In genomic region chr2:122858813-122859212, GRCh38 we compare ENCODE assay signal across 37 cellular contexts.
"Had no signal": no experiment of that assay in that cellular context is flagged by ENCODE, and none has a peak within 500 bp of the region (broad histone marks: within the 10 kb centered on the region; RNA-seq: fewer than 3 reads in every experiment).

No MANE protein-coding gene starts in this region.

- H3K9me3 Mint-ChIP-seq: activated naive CD4-positive, alpha-beta T cell treated with anti-CD3 and anti-CD28 coated beads, Interleukin-2, amount 50 U/mL, for 24 hours had no signal

- H3K27me3 ChIP-seq: adrenal gland, ascending aorta, body of pancreas, brain microvascular endothelial cell, breast epithelium, cardiac muscle cell had no signal

- DNase-seq: activated effector memory CD4-positive, alpha-beta T cell treated with anti-CD3 and anti-CD28 coated beads, Interleukin-2, amount 50 U/mL, for 16 hours; activated effector memory CD4-positive, alpha-beta T cell treated with Interleukin-2 at 50 U/mL for 16 hours; activated gamma-delta T cell; activated gamma-delta T cell treated with Interleukin-2 at 50 U/mL for 16 hours; activated naive CD4-positive, alpha-beta T cell; activated naive CD4-positive, alpha-beta T cell treated with anti-CD3 and anti-CD28 coated beads for 36 hours; activated naive CD4-positive, alpha-beta T cell treated with anti-CD3 and anti-CD28 coated beads, Interleukin-2, amount 10 ng/mL, durations not matched to agents 7 days and 5 days; activated naive CD4-positive, alpha-beta T cell treated with anti-CD3 and anti-CD28 coated beads, Interleukin-2, amount 50 U/mL, for 16 hours; activated naive CD8-positive, alpha-beta T cell treated with anti-CD3 and anti-CD28 coated beads for 36 hours; activated naive CD8-positive, alpha-beta T cell treated with anti-CD3 and anti-CD28 coated beads, Interleukin-2, amount 10 ng/mL, durations not matched to agents 7 days and 5 days; activated naive CD8-positive, alpha-beta T cell treated with anti-CD3 and anti-CD28 coated beads, Interleukin-2, amount 50 U/mL, for 24 hours; activated T-cell treated with anti-CD3 and anti-CD28 coated beads, Interleukin-2, amount 50 U/mL, for 1 hour; activated T-cell treated with anti-CD3 and anti-CD28 coated beads, Interleukin-2, amount 50 U/mL, for 4 hours; activated T-cell treated with anti-CD3 and anti-CD28 coated beads, Interleukin-2, amount 50 U/mL, for 48 hours; adrenal gland; amniotic stem cell; amygdala; anterior cingulate cortex; aorta; body of pancreas; brain microvascular endothelial cell; caudate nucleus; central memory CD4-positive, alpha-beta T cell; cerebellar nuclear complex had no signal

- H3K4me3 ChIP-seq: adrenal gland, ascending aorta, body of pancreas, breast epithelium, cardiac muscle cell had no signal

- H3K4me1 ChIP-seq: adrenal gland, ascending aorta, body of pancreas, breast epithelium had no signal

- H3K27ac Mint-ChIP-seq: activated naive CD4-positive, alpha-beta T cell treated with anti-CD3 and anti-CD28 coated beads for 36 hours; activated naive CD4-positive, alpha-beta T cell treated with anti-CD3 and anti-CD28 coated beads, Interleukin-2, amount 10 ng/mL, durations not matched to agents 7 days and 5 days; activated naive CD4-positive, alpha-beta T cell treated with anti-CD3 and anti-CD28 coated beads, Interleukin-2, amount 50 U/mL, for 24 hours; activated naive CD4-positive, alpha-beta T cell treated with anti-CD3 and anti-CD28 coated beads, Interleukin-2, amount 50 U/mL, for 72 hours; activated naive CD8-positive, alpha-beta T cell; activated naive CD8-positive, alpha-beta T cell treated with anti-CD3 and anti-CD28 coated beads for 36 hours; activated naive CD8-positive, alpha-beta T cell treated with anti-CD3 and anti-CD28 coated beads, Interleukin-2, amount 10 ng/mL, durations not matched to agents 7 days and 5 days; activated naive CD8-positive, alpha-beta T cell treated with anti-CD3 and anti-CD28 coated beads, Interleukin-2, amount 50 U/mL, for 24 hours; activated T-helper 1 cell treated with anti-CD3 and anti-CD28 coated beads, Interleukin-12 subunit alpha, Interleukin-12 subunit beta, Interleukin-2, Interleukin-4 antibody, amounts not matched to agents 30 ng/mL and 10 ng/mL and 1 ng/mL, durations not matched to agents 14 hours and 24 hours and 36 hours; activated T-helper 17 cell treated with anti-CD3 and anti-CD28 coated beads, Interleukin-2, amount 50 U/mL, for 72 hours; activated T-helper 2 cell treated with anti-CD3 and anti-CD28 coated beads, Interferon-gamma antibody, Interleukin-2, Interleukin-4, amounts not matched to agents 10 μg/mL and 5 μg/mL and 100 μg/mL, durations not matched to agents 14 hours and 24 hours and 36 hours had no signal

- H3K27me3 Mint-ChIP-seq: activated naive CD4-positive, alpha-beta T cell treated with anti-CD3 and anti-CD28 coated beads, Interleukin-2, amount 10 ng/mL, durations not matched to agents 7 days and 5 days; activated naive CD4-positive, alpha-beta T cell treated with anti-CD3 and anti-CD28 coated beads, Interleukin-2, amount 50 U/mL, for 24 hours; activated naive CD8-positive, alpha-beta T cell; activated naive CD8-positive, alpha-beta T cell treated with anti-CD3 and anti-CD28 coated beads for 36 hours; activated naive CD8-positive, alpha-beta T cell treated with anti-CD3 and anti-CD28 coated beads, Interleukin-2, amount 10 ng/mL, durations not matched to agents 7 days and 5 days; activated naive CD8-positive, alpha-beta T cell treated with anti-CD3 and anti-CD28 coated beads, Interleukin-2, amount 50 U/mL, for 24 hours; activated T-helper 17 cell treated with anti-CD3 and anti-CD28 coated beads, Interleukin-2, amount 50 U/mL, for 72 hours; central memory CD8-positive, alpha-beta T cell had no signal

- H3K36me3 Mint-ChIP-seq: activated naive CD4-positive, alpha-beta T cell treated with anti-CD3 and anti-CD28 coated beads, Interleukin-2, amount 10 ng/mL, durations not matched to agents 7 days and 5 days; activated naive CD4-positive, alpha-beta T cell treated with anti-CD3 and anti-CD28 coated beads, Interleukin-2, amount 50 U/mL, for 24 hours; activated naive CD8-positive, alpha-beta T cell; activated naive CD8-positive, alpha-beta T cell treated with anti-CD3 and anti-CD28 coated beads for 36 hours; activated naive CD8-positive, alpha-beta T cell treated with anti-CD3 and anti-CD28 coated beads, Interleukin-2, amount 10 ng/mL, durations not matched to agents 7 days and 5 days; brain had no signal

- FAIRE-seq: astrocyte, colon had no signal

- H3K9me3 ChIP-seq: adrenal gland, ascending aorta, body of pancreas, breast epithelium had no signal

- ATAC-seq: activated naive CD4-positive, alpha-beta T cell treated with anti-CD3 and anti-CD28 coated beads, Interleukin-2, amount 50 U/mL, for 72 hours; activated naive CD8-positive, alpha-beta T cell treated with anti-CD3 and anti-CD28 coated beads, Interleukin-2, amount 50 U/mL, for 24 hours; activated T-cell treated with anti-CD3 and anti-CD28 coated beads, Interleukin-2, amount 50 U/mL, for 4 hours; activated T-helper 17 cell treated with anti-CD3 and anti-CD28 coated beads, Interleukin-2, amount 50 U/mL, for 72 hours; body of pancreas had no signal

- H3K4me3 Mint-ChIP-seq: activated naive CD4-positive, alpha-beta T cell treated with anti-CD3 and anti-CD28 coated beads for 36 hours; activated naive CD4-positive, alpha-beta T cell treated with anti-CD3 and anti-CD28 coated beads, Interleukin-2, amount 10 ng/mL, durations not matched to agents 7 days and 5 days; activated naive CD4-positive, alpha-beta T cell treated with anti-CD3 and anti-CD28 coated beads, Interleukin-2, amount 50 U/mL, for 24 hours; activated naive CD8-positive, alpha-beta T cell; activated naive CD8-positive, alpha-beta T cell treated with anti-CD3 and anti-CD28 coated beads for 36 hours; activated naive CD8-positive, alpha-beta T cell treated with anti-CD3 and anti-CD28 coated beads, Interleukin-2, amount 10 ng/mL, durations not matched to agents 7 days and 5 days; activated naive CD8-positive, alpha-beta T cell treated with anti-CD3 and anti-CD28 coated beads, Interleukin-2, amount 50 U/mL, for 24 hours; activated T-cell treated with anti-CD3 and anti-CD28 coated beads, Interleukin-2, amount 50 U/mL, for 4 hours; activated T-helper 1 cell treated with anti-CD3 and anti-CD28 coated beads, Interleukin-12 subunit alpha, Interleukin-12 subunit beta, Interleukin-2, Interleukin-4 antibody, amounts not matched to agents 30 ng/mL and 10 ng/mL and 1 ng/mL, durations not matched to agents 14 hours and 24 hours and 36 hours; activated T-helper 17 cell treated with anti-CD3 and anti-CD28 coated beads, Interleukin-2, amount 50 U/mL, for 72 hours; brain; central memory CD8-positive, alpha-beta T cell had no signal

- H3K36me3 ChIP-seq: adrenal gland, ascending aorta, brain microvascular endothelial cell, breast epithelium, cardiac muscle cell had no signal

- H3K27ac ChIP-seq: adrenal gland, ascending aorta, body of pancreas, brain microvascular endothelial cell, breast epithelium, cardiac muscle cell had no signal

- H3K4me1 Mint-ChIP-seq: activated naive CD4-positive, alpha-beta T cell treated with anti-CD3 and anti-CD28 coated beads, Interleukin-2, amount 10 ng/mL, durations not matched to agents 7 days and 5 days; activated naive CD4-positive, alpha-beta T cell treated with anti-CD3 and anti-CD28 coated beads, Interleukin-2, amount 50 U/mL, for 24 hours; activated naive CD8-positive, alpha-beta T cell treated with anti-CD3 and anti-CD28 coated beads for 36 hours; activated naive CD8-positive, alpha-beta T cell treated with anti-CD3 and anti-CD28 coated beads, Interleukin-2, amount 10 ng/mL, durations not matched to agents 7 days and 5 days; activated naive CD8-positive, alpha-beta T cell treated with anti-CD3 and anti-CD28 coated beads, Interleukin-2, amount 50 U/mL, for 24 hours; activated T-helper 17 cell treated with anti-CD3 and anti-CD28 coated beads, Interleukin-2, amount 50 U/mL, for 72 hours; central memory CD8-positive, alpha-beta T cell had no signal
